In genomic region chr22:39524089-39524752, GRCh38 we compare ENCODE assay signal across 9 cellular contexts. TPM values are rescaled to one million over a fixed set of nuclear protein-coding genes. Genes with fewer than 3 reads are reported as not detected.
DNase-seq lines count a peak whose midpoint lies in the region; ATAC-seq, FAIRE-seq and TF ChIP-seq lines count a peak whose summit lies in the region.
"Had no signal": no experiment of that assay in that cellular context is flagged by ENCODE, and none has a peak within 500 bp of the region (broad histone marks: within the 10 kb centered on the region; RNA-seq: fewer than 3 reads in every experiment).

No MANE protein-coding gene starts in this region.

- H3K79me1 ChIP-seq in mesenchymal stem cell (replicated peaks; ENCODE audit: low read length, poor library complexity, severe bottlenecking) = peaks cover 6% of the 10 kb centered on the region

- TF ChIP-seq RAD21 in A549 (conservative IDR thresholded peaks at IDR 0.05 in 1 of 2, IDR thresholded peaks at IDR 0.05 in 1 of 2) = no peak

- no peak for FAIRE-seq in A549 (lab: Jason Lieb, UNC)

- H3K23ac ChIP-seq in mesenchymal stem cell (ENCODE audit: low read length in 2 of 2) = no peak overlapping the region

- DNase-seq in A549 (ENCODE audit: low read depth in 1 of 2, low spot score in 1 of 2) = no peak
- DNase-seq in activated CD8-positive, alpha-beta T cell treated with anti-CD3 and anti-CD28 coated beads, Interleukin-2, amount 10 ng/mL, durations not matched to agents 7 days and 5 days = no peak
- peak; percentile 22 for DNase-seq in mesenchymal stem cell
- DNase-seq in kidney glomerular epithelial cell (lab: John Stamatoyannopoulos, UW) = no peak
- no peak for DNase-seq in NCI-H2171 (lab: John Stamatoyannopoulos, UW)
- DNase-seq: activated CD4-positive, CD25-positive, alpha-beta regulatory T cell had no signal

- no peak overlapping the region for H2BK120ac ChIP-seq in mesenchymal stem cell (ENCODE audit: low read depth, low read length)

- H2AFZ ChIP-seq in mesenchymal stem cell (ENCODE audit: low read depth, low read length) = no peak overlapping the region

- WGBS in A549 (ENCODE audit: missing lambda C conversion rate) = 85% methylated on average over 12 of the region's 13 CpGs
- 90% methylated on average over 13 of the region's 13 CpGs for WGBS in mesenchymal stem cell

- H2BK5ac ChIP-seq in mesenchymal stem cell (ENCODE audit: low read depth, low read length, poor library complexity, severe bottlenecking) = no peak overlapping the region

- peak overlapping the region; percentile 73 for H3K27ac Mint-ChIP-seq in activated CD8-positive, alpha-beta T cell treated with anti-CD3 and anti-CD28 coated beads, Interleukin-2, amount 10 ng/mL, durations not matched to agents 7 days and 5 days

- H3K4me2 ChIP-seq in A549 (peak overlapping the region; percentile 99; the same call in 2 of the 3 replicates), mesenchymal stem cell (ENCODE audit: low read length, poor library complexity, severe bottlenecking) (peak overlapping the region; percentile 40)

- no peak overlapping the region for H2BK12ac ChIP-seq in mesenchymal stem cell (ENCODE audit: low read length in 2 of 2)

- H3K18ac ChIP-seq in mesenchymal stem cell (ENCODE audit: low read depth in 1 of 2, low read length in 2 of 2) = peak overlapping the region in 1 of 2 experiments; percentile 13

- H3K9me3 ChIP-seq in A549 (no peaks in the 10 kb centered on the region), mesenchymal stem cell (ENCODE audit: control insufficient read depth, low read length) (no peaks in the 10 kb centered on the region)

- CTCF ChIA-PET in A549 (lab: Yijun Ruan, JAX) = interaction anchor here (1.0 to 8.9 kb wide), 5 partner anchors 8 to 501 kb away, joined by 3 to 80 read pairs (median 6); no protein-coding TSS in a partner anchor
- CTCF ChIA-PET in activated CD8-positive, alpha-beta T cell treated with anti-CD3 and anti-CD28 coated beads, Interleukin-2, amount 10 ng/mL, durations not matched to agents 7 days and 5 days (lab: Charles Lee) = interaction anchor here (1.2 to 8.7 kb wide), 4 partner anchors 9 to 31 kb away, joined by 3 to 264 read pairs (median 6); partner anchors contain the start of gene RPS19BP1

- H3K9me3 Mint-ChIP-seq in activated CD8-positive, alpha-beta T cell treated with anti-CD3 and anti-CD28 coated beads, Interleukin-2, amount 10 ng/mL, durations not matched to agents 7 days and 5 days (ENCODE audit: insufficient read depth) = no peaks in the 10 kb centered on the region

- H3K27ac ChIP-seq in A549 (peak overlapping the region in 1 of 2 experiments; percentile 36; a peak in 1 of 6 replicates), mesenchymal stem cell (ENCODE audit: low read length, poor library complexity, severe bottlenecking) (peak overlapping the region; percentile 36)

- H3K4me3 Mint-ChIP-seq in activated CD8-positive, alpha-beta T cell treated with anti-CD3 and anti-CD28 coated beads, Interleukin-2, amount 10 ng/mL, durations not matched to agents 7 days and 5 days = peak overlapping the region; percentile 34

- H3K36me3 Mint-ChIP-seq in activated CD8-positive, alpha-beta T cell treated with anti-CD3 and anti-CD28 coated beads, Interleukin-2, amount 10 ng/mL, durations not matched to agents 7 days and 5 days (ENCODE audit: low read depth) = peaks cover 75% of the 10 kb centered on the region

- no peak overlapping the region for H4K8ac ChIP-seq in mesenchymal stem cell (ENCODE audit: low read length)

- H3K4ac ChIP-seq in mesenchymal stem cell (ENCODE audit: low read depth in 1 of 2, low read length in 2 of 2) = no peak overlapping the region

- no peak for TF ChIP-seq EP300 in A549 (IDR thresholded peaks at IDR 0.05)

- TF ChIP-seq POLR2A in A549 (IDR thresholded peaks at IDR 0.05; ENCODE audit: low read length) (no peak), GM18526 (IDR thresholded peaks at IDR 0.05; ENCODE audit: extremely low read depth, insufficient read length) (peak; percentile 27)

- no peak overlapping the region for H2BK15ac ChIP-seq in mesenchymal stem cell (ENCODE audit: low read depth, poor library complexity, severe bottlenecking)

- H3K9ac ChIP-seq in mesenchymal stem cell (ENCODE audit: low read length) = peak overlapping the region; percentile 4

- no peak overlapping the region for H4K91ac ChIP-seq in mesenchymal stem cell (ENCODE audit: low read length)

- H3K14ac ChIP-seq in mesenchymal stem cell (ENCODE audit: low read length in 2 of 2) = no peak overlapping the region

- POLR2A ChIA-PET in A549 (lab: Yijun Ruan, JAX) = no interaction called here
- POLR2A ChIA-PET in activated CD8-positive, alpha-beta T cell treated with anti-CD3 and anti-CD28 coated beads, Interleukin-2, amount 10 ng/mL, durations not matched to agents 7 days and 5 days (lab: Charles Lee) = interaction anchor here (0.6 to 3.6 kb wide), 7 partner anchors 11 to 520 kb away, joined by 3 to 14 read pairs (median 4); partner anchors contain the start of gene MIEF1

- peaks cover 23% of the 10 kb centered on the region for H3K4me1 ChIP-seq in A549
- peaks cover 43% of the 10 kb centered on the region for H3K4me1 ChIP-seq in mesenchymal stem cell (ENCODE audit: control insufficient read depth, insufficient read depth, low read depth, low read length)

- H2AK5ac ChIP-seq in mesenchymal stem cell (ENCODE audit: low read length, severe bottlenecking) = no peak overlapping the region

- no peak for ATAC-seq in A549
- no peak for ATAC-seq in activated CD8-positive, alpha-beta T cell treated with anti-CD3 and anti-CD28 coated beads, Interleukin-2, amount 10 ng/mL, durations not matched to agents 7 days and 5 days
- no peak for ATAC-seq in HG03025 (IDR thresholded peaks at IDR 0.05; ENCODE audit: low FRiP score, unreplicated experiment)
- ATAC-seq in GM19397 (IDR thresholded peaks at IDR 0.05; ENCODE audit: unreplicated experiment) = no peak

- TF ChIP-seq CTCF in A549 (IDR thresholded peaks at IDR 0.05) = no peak

- H3K4me3 ChIP-seq in A549 = no peak overlapping the region
- H3K4me3 ChIP-seq in mesenchymal stem cell (ENCODE audit: insufficient read depth in 1 of 2, low read depth in 1 of 2, low read length in 2 of 2) = no peak overlapping the region

- peaks cover 57 to 60% of the 10 kb centered on the region in 2 experiments for H3K36me3 ChIP-seq in mesenchymal stem cell (ENCODE audit: control insufficient read depth in 1 of 2, insufficient read depth in 2 of 2, low read depth in 1 of 2, low read length in 2 of 2)

- no peaks in the 10 kb centered on the region for H3K27me3 Mint-ChIP-seq in activated CD8-positive, alpha-beta T cell treated with anti-CD3 and anti-CD28 coated beads, Interleukin-2, amount 10 ng/mL, durations not matched to agents 7 days and 5 days (ENCODE audit: low read depth)

- H3K4me1 Mint-ChIP-seq in activated CD8-positive, alpha-beta T cell treated with anti-CD3 and anti-CD28 coated beads, Interleukin-2, amount 10 ng/mL, durations not matched to agents 7 days and 5 days (ENCODE audit: low read depth) = peaks cover 75% of the 10 kb centered on the region

- H3K27me3 ChIP-seq in mesenchymal stem cell (ENCODE audit: control insufficient read depth in 1 of 2, insufficient read depth in 1 of 2, low read length in 2 of 2) = no peaks in the 10 kb centered on the region

TF ChIP-seq in A549, 52 proteins besides CTCF, POLR2A, EP300 and RAD21 (continues in another document):
- TF ChIP-seq JUN (IDR thresholded peaks at IDR 0.05) = 0 out of 5 replicates have a peak, but pooled peaks of 1 of the 2 experiments have one; percentile 17
- no peak for TF ChIP-seq MYC (IDR thresholded peaks at IDR 0.05; ENCODE audit: borderline replicate concordance, low read length)
- peak; percentile 79; the same call in 1 of the 2 replicates for TF ChIP-seq POLR2AphosphoS2 (conservative IDR thresholded peaks at IDR 0.05; ENCODE audit: low read length)

RNA-seq across cellular contexts. Expression of gene ATF4, which starts 3.9 kb away (rescaled TPM):
- polyA plus RNA-seq in A549 (2011; rRNA removed) = 557 and 593 TPM in 2 replicates
- 431 and 472 TPM in 2 replicates for polyA plus RNA-seq in A549 (2012; cell fraction: cytosol; rRNA removed)
- 207 and 345 TPM in 2 replicates for polyA plus RNA-seq in A549 (2012; cell fraction: nucleus; rRNA removed)
- polyA plus RNA-seq in A549 (2017; fragmentation: RNase III; extraction: RNeasy Plus Mini Kit Qiagen cat#74134 plus additional on column Dnase treatment) = 242 to 249 TPM (median 242 TPM) in 3 replicates
- polyA minus RNA-seq in A549 (2011; rRNA and poly(A)+ RNA removed) = 170 and 220 TPM in 2 replicates
- total RNA-seq in activated CD8-positive, alpha-beta T cell treated with anti-CD3 and anti-CD28 coated beads, Interleukin-2, amount 10 ng/mL, durations not matched to agents 7 days and 5 days = 100 to 1,000 TPM; 412 to 426 TPM
- 513 TPM for polyA plus RNA-seq in mesenchymal stem cell (2013, experiment 1 of 2)
- 503 TPM for polyA plus RNA-seq in mesenchymal stem cell (2013, experiment 2 of 2)

RNA-seq across cellular contexts. Expression of gene RPS19BP1, which starts 8.3 kb away (rescaled TPM):
- polyA plus RNA-seq in A549 (2011; rRNA removed) = 47.9 and 51.1 TPM in 2 replicates
- polyA plus RNA-seq in A549 (2012; cell fraction: cytosol; rRNA removed) = 148 and 162 TPM in 2 replicates
- 77.0 and 84.9 TPM in 2 replicates for polyA plus RNA-seq in A549 (2012; cell fraction: nucleus; rRNA removed)
- 71.8 to 74.0 TPM (median 72.0 TPM) in 3 replicates for polyA plus RNA-seq in A549 (2017; fragmentation: RNase III; extraction: RNeasy Plus Mini Kit Qiagen cat#74134 plus additional on column Dnase treatment)
- 8.1 and 8.3 TPM in 2 replicates for polyA minus RNA-seq in A549 (2011; rRNA and poly(A)+ RNA removed)
- total RNA-seq in activated CD8-positive, alpha-beta T cell treated with anti-CD3 and anti-CD28 coated beads, Interleukin-2, amount 10 ng/mL, durations not matched to agents 7 days and 5 days = 10 to 100 TPM; 80.1 to 80.2 TPM
- polyA plus RNA-seq in mesenchymal stem cell (2013, experiment 1 of 2) = 59.9 TPM
- polyA plus RNA-seq in mesenchymal stem cell (2013, experiment 2 of 2) = 59.6 TPM

RNA-seq across cellular contexts. Expression of gene MIEF1, which starts 22.1 kb away (rescaled TPM):
- polyA plus RNA-seq in A549 (2011; rRNA removed) (19.8 and 20.5 TPM in 2 replicates), A549 (2017; fragmentation: RNase III; extraction: RNeasy Plus Mini Kit Qiagen cat#74134 plus additional on column Dnase treatment) (18.8 to 19.9 TPM (median 19.3 TPM) in 3 replicates)
- 13.3 and 16.3 TPM in 2 replicates for polyA plus RNA-seq in A549 (2012; cell fraction: cytosol; rRNA removed)
- 14.2 and 14.7 TPM in 2 replicates for polyA plus RNA-seq in A549 (2012; cell fraction: nucleus; rRNA removed)
- 26.4 TPM in 2 replicates for polyA minus RNA-seq in A549 (2011; rRNA and poly(A)+ RNA removed)
- 10 to 100 TPM; 37.9 to 38.2 TPM for total RNA-seq in activated CD8-positive, alpha-beta T cell treated with anti-CD3 and anti-CD28 coated beads, Interleukin-2, amount 10 ng/mL, durations not matched to agents 7 days and 5 days
- polyA plus RNA-seq in mesenchymal stem cell (2013, experiment 1 of 2) = 19.0 TPM
- 19.9 TPM for polyA plus RNA-seq in mesenchymal stem cell (2013, experiment 2 of 2)

RNA-seq across cellular contexts. Expression of gene CACNA1I, which starts 46.3 kb away (rescaled TPM):
- polyA plus RNA-seq in A549 (2011; rRNA removed) (0.03 and 0.07 TPM in 2 replicates), A549 (2017; fragmentation: RNase III; extraction: RNeasy Plus Mini Kit Qiagen cat#74134 plus additional on column Dnase treatment) (0.12 to 0.17 TPM (median 0.13 TPM) in 3 replicates)
- polyA plus RNA-seq in A549 (2012; cell fraction: cytosol; rRNA removed) = 0.01 and 0.04 TPM in 2 replicates
- polyA plus RNA-seq in A549 (2012; cell fraction: nucleus; rRNA removed) = 0.11 and 0.16 TPM in 2 replicates
- under 0.01 and 0.17 TPM in 2 replicates for polyA minus RNA-seq in A549 (2011; rRNA and poly(A)+ RNA removed)
- total RNA-seq in activated CD8-positive, alpha-beta T cell treated with anti-CD3 and anti-CD28 coated beads, Interleukin-2, amount 10 ng/mL, durations not matched to agents 7 days and 5 days = under 1 TPM; 0.60 to 0.74 TPM
- under 0.01 TPM for polyA plus RNA-seq in mesenchymal stem cell (2013, experiment 1 of 2)
- polyA plus RNA-seq in mesenchymal stem cell (2013, experiment 2 of 2) = 0.01 TPM
